Comparison of ENCODE assay signal across 8 cellular contexts in the genomic region with DNA sequence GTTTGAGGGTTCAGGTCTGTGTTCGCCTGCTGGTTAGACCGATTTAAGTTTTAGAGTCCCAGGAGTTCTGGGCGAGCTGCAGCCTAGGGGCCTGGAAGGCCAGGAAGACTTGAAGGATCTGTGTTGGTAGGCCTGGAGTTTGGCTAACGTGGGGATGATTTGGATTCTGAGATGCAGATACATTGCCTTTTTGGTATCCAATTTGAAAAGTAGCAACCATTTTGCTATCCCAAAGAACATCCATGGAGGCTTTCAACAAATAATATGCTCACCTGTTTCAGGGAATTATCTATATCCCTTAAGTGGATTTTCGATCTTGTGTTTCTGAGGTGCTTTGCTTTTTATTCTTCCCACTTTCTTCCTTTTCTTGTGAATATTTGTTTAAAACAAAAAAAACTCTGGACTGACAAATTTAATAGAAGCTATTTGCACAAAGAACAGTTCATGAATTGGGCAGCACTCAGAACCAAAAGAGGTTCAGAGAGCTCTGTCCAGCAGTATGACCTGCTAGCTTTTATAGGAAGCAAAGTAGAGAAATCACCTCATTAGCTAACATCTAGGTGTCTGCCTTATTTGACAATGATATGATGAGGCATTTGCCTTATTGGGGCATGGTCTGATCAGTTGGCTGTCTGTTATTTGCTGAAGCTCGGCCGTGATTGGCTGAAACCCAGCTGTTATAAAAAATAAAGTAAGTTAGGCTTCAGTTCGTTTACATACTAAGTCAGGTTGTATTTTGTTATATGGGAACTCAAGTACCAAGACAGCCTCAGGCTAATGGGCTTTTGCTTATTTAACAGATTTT. TPM values are rescaled to one million over a fixed set of nuclear protein-coding genes. Genes with fewer than 3 reads are reported as not detected.
DNase-seq lines count a peak whose midpoint lies in the region; ATAC-seq and TF ChIP-seq lines count a peak whose summit lies in the region.

No MANE protein-coding gene starts in this region.

- peak overlapping the region; percentile 98 for H3K9ac ChIP-seq in adipocyte (ENCODE audit: low read length)

- H3K27me3 ChIP-seq in adipocyte (replicated peaks; ENCODE audit: control insufficient read depth, insufficient read depth, low read length) (no peaks in the 10 kb centered on the region), left lung (no peaks in the 10 kb centered on the region), tibial nerve (no peaks in the 10 kb centered on the region)

- no peaks in the 10 kb centered on the region for H3K9me3 Mint-ChIP-seq in activated T-cell treated with anti-CD3 and anti-CD28 coated beads, Interleukin-2, amount 50 U/mL, for 4 hours

- H3K4me1 Mint-ChIP-seq in activated T-cell treated with anti-CD3 and anti-CD28 coated beads, Interleukin-2, amount 50 U/mL, for 4 hours (ENCODE audit: low read depth), result peaks cover 43% of the 10 kb centered on the region

- TF ChIP-seq EP300 in tibial nerve (IDR thresholded peaks at IDR 0.05), result no peak

- peak overlapping the region; percentile 90 to 94 for H3K27ac ChIP-seq in left lung
- H3K27ac ChIP-seq in tibial nerve, result peak overlapping the region; percentile 51 to 96 (median 93)

- no peak for TF ChIP-seq POLR2A in tibial nerve (IDR thresholded peaks at IDR 0.05)

- H3K36me3 ChIP-seq in adipocyte (ENCODE audit: control insufficient read depth, insufficient read depth, low read length, severe bottlenecking) (peaks cover 18% of the 10 kb centered on the region), left lung (peaks cover 0 to 23% of the 10 kb centered on the region in 2 donors), tibial nerve (peaks cover 0 to 22% (median 0%) of the 10 kb centered on the region in 3 donors)

- peak overlapping the region; percentile 95 for H3K4me3 Mint-ChIP-seq in activated T-cell treated with anti-CD3 and anti-CD28 coated beads, Interleukin-2, amount 50 U/mL, for 4 hours

- 61 to 62% methylated on average over 8 of the region's 8 CpGs for WGBS in tibial nerve, 2 donors

- H3K9me3 ChIP-seq in adipocyte (ENCODE audit: control insufficient read depth, low read length) (no peaks in the 10 kb centered on the region), left lung (no peaks in the 10 kb centered on the region), tibial nerve (no peaks in the 10 kb centered on the region)

- H3K36me3 Mint-ChIP-seq in activated T-cell treated with anti-CD3 and anti-CD28 coated beads, Interleukin-2, amount 50 U/mL, for 4 hours (ENCODE audit: insufficient read depth), result peaks cover 16% of the 10 kb centered on the region

- intact Hi-C loops in left lung (cut with DNase I), result loop anchor here in 1 of 2 donors (10.0 kb wide), 1 partner anchor 55 kb away; a partner anchor contains a TSS

- H3K4me3 ChIP-seq in adipocyte (ENCODE audit: low read length) (peak overlapping the region; percentile 98), left lung (peak overlapping the region; percentile 78 to 92), tibial nerve (peak overlapping the region; percentile 70 to 85 (median 82))

- TF ChIP-seq CTCF in left lung (IDR thresholded peaks at IDR 0.05) (no peak), tibial nerve (IDR thresholded peaks at IDR 0.05) (no peak)

- DNase-seq in activated T-cell treated with anti-CD3 and anti-CD28 coated beads, Interleukin-2, amount 50 U/mL, for 4 hours, result no peak
- no peak for DNase-seq in activated T-cell treated with anti-CD3 and anti-CD28 coated beads for 4 hours
- DNase-seq in adipocyte (ENCODE audit: low read depth), result no peak
- no peak for DNase-seq in left lung
- DNase-seq in tibial nerve (ENCODE audit: low spot score in 2 of 2), result no peak
- no peak for DNase-seq in NCI-H2029 treated with DMSO at 0.1 percent for 48 hours (lab: John Stamatoyannopoulos, UW)
- no peak for DNase-seq in stimulated activated CD4-positive, alpha-beta T cell treated with anti-CD3 and anti-CD28 coated beads, Interleukin-4, amount 100 ng/mL, for 1 hour
- no peak for DNase-seq in NCI-H2227 (lab: John Stamatoyannopoulos, UW; ENCODE audit: unreplicated experiment)

- no peak for ATAC-seq in activated T-cell treated with anti-CD3 and anti-CD28 coated beads, Interleukin-2, amount 50 U/mL, for 4 hours
- no peak for ATAC-seq in left lung

- H3K4me1 ChIP-seq in adipocyte (ENCODE audit: control insufficient read depth, insufficient read depth, low read length), result peaks cover 25% of the 10 kb centered on the region
- H3K4me1 ChIP-seq in left lung, result peaks cover 22 to 31% of the 10 kb centered on the region in 2 donors
- peaks cover 0 to 52% (median 29%) of the 10 kb centered on the region in 4 donors for H3K4me1 ChIP-seq in tibial nerve

- no peaks in the 10 kb centered on the region for H3K27me3 Mint-ChIP-seq in activated T-cell treated with anti-CD3 and anti-CD28 coated beads, Interleukin-2, amount 50 U/mL, for 4 hours (ENCODE audit: low read depth)

RNA-seq across cellular contexts. Expression of a gene that starts 0.7 kb away (rescaled TPM):
- total RNA-seq in activated T-cell treated with anti-CD3 and anti-CD28 coated beads, Interleukin-2, amount 50 U/mL, for 4 hours, result 10 to 100 TPM; 23.6 to 25.5 (median 23.8) TPM
- total RNA-seq in left lung, result 10 to 100 TPM; 23.6 to 27.0 TPM
- 10 to 100 TPM; 53.8 to 68.1 (median 58.1) TPM for total RNA-seq in tibial nerve

RNA-seq across cellular contexts. Expression of a gene that starts 9.4 kb away (rescaled TPM):
- total RNA-seq in activated T-cell treated with anti-CD3 and anti-CD28 coated beads, Interleukin-2, amount 50 U/mL, for 4 hours, result under 1 TPM; 0.24 to 0.40 (median 0.29) TPM
- total RNA-seq in left lung (under 1 TPM in 1 of 2 donors, not detected in 1; 0.24 TPM), tibial nerve (10 to 100 TPM in 1 of 4 donors, 1 to 10 TPM in 3; 3.3 to 11.7 (median 8.9) TPM)

RNA-seq across cellular contexts. Expression of a gene that starts 43.2 kb away (rescaled TPM):
- total RNA-seq in activated T-cell treated with anti-CD3 and anti-CD28 coated beads, Interleukin-2, amount 50 U/mL, for 4 hours, result under 1 TPM in 1 of 3 donors, not detected in 2; 0.24 TPM
- total RNA-seq in left lung (under 1 TPM in 1 of 2 donors, not detected in 1; 0.94 TPM), tibial nerve (1 to 10 TPM in 1 of 4 donors, not detected in 3; 2.0 TPM)

RNA-seq across cellular contexts. Expression of a gene that starts 55.8 kb away (rescaled TPM):
- total RNA-seq in activated T-cell treated with anti-CD3 and anti-CD28 coated beads, Interleukin-2, amount 50 U/mL, for 4 hours, result under 1 TPM; 0.34 to 0.63 (median 0.46) TPM
- total RNA-seq in left lung, result 10 to 100 TPM in 1 of 2 donors, 1 to 10 TPM in 1; 5.0 to 40.3 TPM
- 100 to 1,000 TPM in 2 of 4 donors, 10 to 100 TPM in 2; 68.7 to 182 (median 111) TPM for total RNA-seq in tibial nerve
